ENCODE assay signal across 8 cellular contexts in the genomic region with DNA sequence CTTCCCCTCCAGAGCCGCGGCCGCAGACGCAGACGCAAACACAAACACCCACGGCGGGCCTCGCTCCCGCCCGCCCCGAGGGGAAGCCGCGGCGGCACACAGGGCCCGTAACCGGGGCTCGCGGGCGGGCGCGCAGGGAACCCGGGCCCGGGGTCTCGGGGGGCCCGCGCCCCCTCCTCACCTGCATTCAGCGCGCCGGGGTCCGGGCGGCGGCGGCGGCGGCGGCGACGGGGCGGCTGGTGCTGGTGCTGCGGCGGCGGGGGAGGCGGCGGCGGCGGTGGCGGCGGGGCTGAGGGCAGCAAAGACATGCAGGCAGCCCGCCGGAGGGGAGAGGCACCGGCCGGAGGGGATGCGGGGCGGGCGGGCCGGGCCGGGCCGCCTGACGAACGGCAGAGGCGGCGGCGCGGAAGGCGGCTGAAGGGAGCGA. TPM values are rescaled to one million over a fixed set of nuclear protein-coding genes. Genes with fewer than 3 reads are reported as not detected.
DNase-seq lines count a peak whose midpoint lies in the region; ATAC-seq and TF ChIP-seq lines count a peak whose summit lies in the region.

No MANE protein-coding gene starts in this region.

- peak; percentile 27 for ATAC-seq in HG02798 (IDR thresholded peaks at IDR 0.05; ENCODE audit: poor library complexity, unreplicated experiment)
- ATAC-seq in natural killer cell = peak; percentile 30 to 52 (median 48)

- peak overlapping the region; percentile 93 to 99 for H3K27ac ChIP-seq in esophagus (ENCODE audit: low read depth in 2 of 2, low read length in 1 of 2)

- no peaks in the 10 kb centered on the region for H3K27me3 Mint-ChIP-seq in T-helper 2 cell treated with Interferon-gamma antibody and Interleukin-4, amounts not matched to agents 5 μg/mL and 100 μg/mL, for 36 hours (ENCODE audit: low read depth)
- no peaks in the 10 kb centered on the region for H3K27me3 Mint-ChIP-seq in natural killer cell (ENCODE audit: low read depth in 2 of 2)

- WGBS in esophagus, 2 donors = 0 to 1% methylated on average over 38 to 66 of the region's 66 CpGs

- H3K4me3 Mint-ChIP-seq in T-helper 2 cell treated with Interferon-gamma antibody and Interleukin-4, amounts not matched to agents 5 μg/mL and 100 μg/mL, for 36 hours = peak overlapping the region; percentile 99
- H3K4me3 Mint-ChIP-seq in natural killer cell = peak overlapping the region; percentile 100

- no peaks in the 10 kb centered on the region for H3K9me3 ChIP-seq in esophagus (ENCODE audit: control insufficient read depth in 2 of 2, insufficient read depth in 1 of 2, low read depth in 1 of 2, low read length in 1 of 2)

- intact Hi-C loops in natural killer cell (cut with micrococcal nuclease) = loop anchor here (5.0 kb wide), 2 partner anchors 37 to 82 kb away; no protein-coding TSS in a partner anchor

- H3K4me3 ChIP-seq in esophagus (ENCODE audit: low read depth in 1 of 2, low read length in 2 of 2) = peak overlapping the region; percentile 74 to 97

- H3K36me3 Mint-ChIP-seq in T-helper 2 cell treated with Interferon-gamma antibody and Interleukin-4, amounts not matched to agents 5 μg/mL and 100 μg/mL, for 36 hours (ENCODE audit: low read depth) = peaks cover 23% of the 10 kb centered on the region
- peaks cover 15% of the 10 kb centered on the region for H3K36me3 Mint-ChIP-seq in natural killer cell

- peaks cover 45% of the 10 kb centered on the region for H3K4me1 Mint-ChIP-seq in T-helper 2 cell treated with Interferon-gamma antibody and Interleukin-4, amounts not matched to agents 5 μg/mL and 100 μg/mL, for 36 hours (ENCODE audit: low read depth)
- H3K4me1 Mint-ChIP-seq in natural killer cell = peaks cover 60 to 68% of the 10 kb centered on the region in 2 donors

- H3K4me1 ChIP-seq in esophagus (ENCODE audit: control insufficient read depth in 2 of 2, insufficient read depth in 2 of 2, low read length in 1 of 2) = no peaks in the 10 kb centered on the region

- H3K36me3 ChIP-seq in esophagus (ENCODE audit: control insufficient read depth in 2 of 2, insufficient read depth in 2 of 2, low read length in 1 of 2) = no peaks in the 10 kb centered on the region

- peak overlapping the region; percentile 100 for H3K27ac Mint-ChIP-seq in T-helper 2 cell treated with Interferon-gamma antibody and Interleukin-4, amounts not matched to agents 5 μg/mL and 100 μg/mL, for 36 hours
- H3K27ac Mint-ChIP-seq in natural killer cell = peak overlapping the region; percentile 99 to 100

- TF ChIP-seq CTCF in natural killer cell (IDR thresholded peaks at IDR 0.05) = no peak

- peak; percentile 62 for DNase-seq in NCI-H146 (lab: John Stamatoyannopoulos, UW)
- no peak for DNase-seq in NCI-H146 treated with DMSO at 0.1 percent for 48 hours (lab: John Stamatoyannopoulos, UW; ENCODE audit: unreplicated experiment)
- DNase-seq in T-helper 2 cell treated with Interferon-gamma antibody and Interleukin-4, amounts not matched to agents 5 μg/mL and 100 μg/mL, for 36 hours (ENCODE audit: low spot score) = peak; percentile 72
- no peak for DNase-seq in natural killer cell
- DNase-seq in NCI-H82 (lab: John Stamatoyannopoulos, UW) = no peak
- no peak for DNase-seq in NCI-H82 treated with DMSO at 0.1 percent for 48 hours (lab: John Stamatoyannopoulos, UW; ENCODE audit: unreplicated experiment)

- H3K9me3 Mint-ChIP-seq in T-helper 2 cell treated with Interferon-gamma antibody and Interleukin-4, amounts not matched to agents 5 μg/mL and 100 μg/mL, for 36 hours = no peaks in the 10 kb centered on the region
- no peaks in the 10 kb centered on the region for H3K9me3 Mint-ChIP-seq in natural killer cell

- no peaks in the 10 kb centered on the region for H3K27me3 ChIP-seq in esophagus (ENCODE audit: control insufficient read depth in 1 of 2, insufficient read depth in 2 of 2, low read length in 2 of 2)

RNA-seq across cellular contexts. Expression of a gene that starts 0.3 kb away (rescaled TPM):
- polyA plus RNA-seq in esophagus = 1 to 10 TPM; 2.8 to 4.3 TPM
- total RNA-seq in natural killer cell = 100 to 1,000 TPM; 172 to 237 (median 193) TPM

RNA-seq across cellular contexts. Expression of a gene that starts 43.2 kb away (rescaled TPM):
- 10 to 100 TPM; 24.5 to 38.4 TPM for polyA plus RNA-seq in esophagus
- 10 to 100 TPM; 17.9 to 22.9 (median 22.9) TPM for total RNA-seq in natural killer cell

Comparison
In these comparisons a context has a peak if more than half of its experiments do, and no peak if none do; other contexts are left out.
1. DNase-seq: peak in NCI-H146 (single experiment) and T-helper 2 cell treated with Interferon-gamma antibody and Interleukin-4, amounts not matched to agents 5 μg/mL and 100 μg/mL, for 36 hours (single experiment); none in NCI-H146 treated with DMSO at 0.1 percent for 48 hours (single experiment), natural killer cell (single experiment), NCI-H82 (single experiment) and NCI-H82 treated with DMSO at 0.1 percent for 48 hours (single experiment).